1 cellular context compared by ENCODE assay signal in genomic region chr13:48094781-48095502, GRCh38.
TF ChIP-seq lines count a peak whose summit lies in the region.

Gene MED4, minus strand, starts transcription at chr13:48095104. Its CDS starts 26 bp downstream, at chr13:48095078.

TF ChIP-seq in K562, 482 proteins besides CTCF, POLR2A, EP300 and RAD21 (continued from another document and continues in another):
- TF ChIP-seq CBFA2T2 (conservative IDR thresholded peaks at IDR 0.05) (no peak), ATF3 (IDR thresholded peaks at IDR 0.05) (no peak), ATF3 (CRISPR knock-in tag; conservative IDR thresholded peaks at IDR 0.05) (peak; percentile 67; the same call in 1 of the 2 replicates), MNT (conservative IDR thresholded peaks at IDR 0.05) (peak in 1 of 2 experiments; percentile 80; a peak in 3 of 4 replicates), ELK3 (CRISPR knock-in tag; IDR thresholded peaks at IDR 0.05) (no peak), MXD1 (CRISPR knock-in tag; IDR thresholded peaks at IDR 0.05; ENCODE audit: borderline replicate concordance, poor library complexity, severe bottlenecking) (no peak), SREBF2 (CRISPR knock-in tag; IDR thresholded peaks at IDR 0.05) (no peak), CAMTA2 (CRISPR knock-in tag; conservative IDR thresholded peaks at IDR 0.05) (no peak), BRF2 (IDR thresholded peaks at IDR 0.05; ENCODE audit: borderline replicate concordance, insufficient read depth, insufficient read length) (no peak), POLR3A (IDR thresholded peaks at IDR 0.05; ENCODE audit: borderline replicate concordance, extremely low read depth, insufficient read depth, insufficient read length) (no peak), FOXK1 (CRISPR knock-in tag; IDR thresholded peaks at IDR 0.05; ENCODE audit: borderline replicate concordance) (no peak), HNRNPL (IDR thresholded peaks at IDR 0.05; ENCODE audit: low read depth, low read length) (no peak), GABPB1 (CRISPR knock-in tag; IDR thresholded peaks at IDR 0.05) (peak; percentile 90), ARID2 (IDR thresholded peaks at IDR 0.05) (no peak), SMAD4 (CRISPR knock-in tag; conservative IDR thresholded peaks at IDR 0.05) (0 out of 2 replicates have a peak, but pooled peaks have one; percentile 26), E2F6 (IDR thresholded peaks at IDR 0.05; ENCODE audit: borderline replicate concordance in 1 of 2, extremely low read depth in 1 of 2, insufficient read depth in 1 of 2, insufficient read length in 1 of 2, low read depth in 1 of 2, low read length in 1 of 2, poor library complexity in 1 of 2, severe bottlenecking in 1 of 2) (peak; percentile 45 to 91), MAFG (tag; conservative IDR thresholded peaks at IDR 0.05) (no peak), NFE2L1 (tag; IDR thresholded peaks at IDR 0.05; ENCODE audit: borderline replicate concordance, low read depth) (no peak), POLR2AphosphoS5 (IDR thresholded peaks at IDR 0.05; ENCODE audit: control insufficient read depth, insufficient read depth, low read depth, low read length) (peak; percentile 93), TBP (optimal IDR thresholded peaks at IDR 0.05; ENCODE audit: low read depth, low read length) (peak; percentile 84), EGR1 (conservative IDR thresholded peaks at IDR 0.05) (no peak), ZNF282 (CRISPR knock-in tag; IDR thresholded peaks at IDR 0.05) (no peak), USF2 (CRISPR knock-in tag; IDR thresholded peaks at IDR 0.05) (no peak), GTF2F1 (IDR thresholded peaks at IDR 0.05; ENCODE audit: low read depth, low read length) (no peak), GABPA (tag; conservative IDR thresholded peaks at IDR 0.05; ENCODE audit: low read depth) (peak; percentile 85), PHF20 (IDR thresholded peaks at IDR 0.05; ENCODE audit: partially characterized antibody) (peak; percentile 80), SMARCA4 (IDR thresholded peaks at IDR 0.05) (no peak), THRB (CRISPR knock-in tag; conservative IDR thresholded peaks at IDR 0.05) (no peak), ARID4B (CRISPR knock-in tag; IDR thresholded peaks at IDR 0.05) (no peak; the same call in 1 of the 2 replicates), GTF2B (IDR thresholded peaks at IDR 0.05; ENCODE audit: extremely low read depth, insufficient read length) (no peak), ZNF431 (CRISPR knock-in tag; IDR thresholded peaks at IDR 0.05) (no peak), RBM25 (IDR thresholded peaks at IDR 0.05; ENCODE audit: low read depth, low read length, severe bottlenecking) (no peak), PHTF2 (CRISPR knock-in tag; IDR thresholded peaks at IDR 0.05) (no peak), MTA1 (IDR thresholded peaks at IDR 0.05; ENCODE audit: borderline replicate concordance) (no peak), HDAC3 (IDR thresholded peaks at IDR 0.05; ENCODE audit: borderline replicate concordance, partially characterized antibody) (no peak), ZNF253 (CRISPR knock-in tag; conservative IDR thresholded peaks at IDR 0.05) (no peak), PRMT5 (CRISPR knock-in tag; IDR thresholded peaks at IDR 0.05) (no peak), ZNF41 (CRISPR knock-in tag; conservative IDR thresholded peaks at IDR 0.05) (no peak), CREBBP (IDR thresholded peaks at IDR 0.05; ENCODE audit: low read depth, low read length) (no peak), ETV1 (tag; conservative IDR thresholded peaks at IDR 0.05; ENCODE audit: low read depth) (no peak), ZNF239 (CRISPR knock-in tag; IDR thresholded peaks at IDR 0.05) (no peak), CBFB (CRISPR knock-in tag; IDR thresholded peaks at IDR 0.05) (0 out of 2 replicates have a peak, but pooled peaks have one; percentile 48), SREBF1 (IDR thresholded peaks at IDR 0.05; ENCODE audit: borderline replicate concordance, low read depth, low read length) (no peak), PML (IDR thresholded peaks at IDR 0.05; ENCODE audit: low read length) (peak; percentile 50; the same call in 1 of the 2 replicates), SMARCC2 (IDR thresholded peaks at IDR 0.05; ENCODE audit: low read depth) (no peak), CREB5 (CRISPR knock-in tag; IDR thresholded peaks at IDR 0.05) (no peak), ATF6 (CRISPR knock-in tag; IDR thresholded peaks at IDR 0.05) (no peak), ZSCAN32 (CRISPR knock-in tag; IDR thresholded peaks at IDR 0.05) (no peak), SRSF3 (IDR thresholded peaks at IDR 0.05; ENCODE audit: insufficient read depth, low read length) (no peak), ZNF445 (CRISPR knock-in tag; IDR thresholded peaks at IDR 0.05; ENCODE audit: low read depth) (no peak), ZNF197 (CRISPR knock-in tag; IDR thresholded peaks at IDR 0.05; ENCODE audit: low read depth) (no peak), MAFK (IDR thresholded peaks at IDR 0.05; ENCODE audit: low read length) (no peak), BRD9 (IDR thresholded peaks at IDR 0.05; ENCODE audit: low read depth, partially characterized antibody) (no peak)
